In genomic region chr15:38079236-38079635, GRCh38 we compare ENCODE assay signal across 24 cellular contexts.
"Had no signal": no experiment of that assay in that cellular context is flagged by ENCODE, and none has a peak within 500 bp of the region (broad histone marks: within the 10 kb centered on the region; RNA-seq: fewer than 3 reads in every experiment).

No MANE protein-coding gene starts in this region.

- H3K36me3 ChIP-seq: adrenal gland had no signal

- ATAC-seq: activated CD8-positive, alpha-beta T cell treated with anti-CD3 and anti-CD28 coated beads, Interleukin-2, amount 10 ng/mL, durations not matched to agents 7 days and 5 days; T-helper 17 cell; WTC11 had no signal

- H3K9me3 ChIP-seq: adrenal gland had no signal

- H3K4me3 ChIP-seq: adrenal gland had no signal

- H3K27me3 ChIP-seq: adrenal gland had no signal

- DNase-seq: activated CD4-positive, alpha-beta T cell treated with anti-CD3 and anti-CD28 coated beads for 48 hours; activated CD4-positive, alpha-beta T cell treated with anti-CD3 and anti-CD28 coated beads, Interleukin-2, amount 50 U/mL, for 4 hours; activated CD4-positive, CD25-positive, alpha-beta regulatory T cell treated with anti-CD3 and anti-CD28 coated beads, Interleukin-2, amount 50 U/mL, for 72 hours; activated CD8-positive, alpha-beta memory T cell treated with anti-CD3 and anti-CD28 coated beads, Interleukin-2, amount 50 U/mL, for 48 hours; activated CD8-positive, alpha-beta T cell treated with anti-CD3 and anti-CD28 coated beads, Interleukin-2, amount 10 ng/mL, durations not matched to agents 7 days and 5 days; activated naive CD4-positive, alpha-beta T cell treated with anti-CD3 and anti-CD28 coated beads, Interleukin-2, amount 50 U/mL, for 16 hours; activated naive CD8-positive, alpha-beta T cell treated with anti-CD3 and anti-CD28 coated beads, Interleukin-2, amount 10 ng/mL, durations not matched to agents 7 days and 5 days; activated T-cell treated with anti-CD3 and anti-CD28 coated beads, Interleukin-2, amount 50 U/mL, for 1 hour; adrenal gland; anterior cingulate cortex; MV-4-11; NCI-H1092 treated with DMSO at 0.1 percent for 48 hours; NCI-H1436; NCI-H1694 treated with DMSO at 0.1 percent for 48 hours; NCI-H2029 treated with DMSO at 0.1 percent for 48 hours; NCI-H345; NCI-H510A; NCI-H526 treated with DMSO at 0.1 percent for 48 hours; NCI-H82; NK-92 treated with Interleukin-12 subunit alpha and Interleukin-12 subunit beta, amount 100 ng/mL, for 24 hours; SHP77 treated with DMSO at 0.1 percent for 48 hours; T-helper 17 cell; T-helper 9 cell had no signal

- H3K27ac ChIP-seq: adrenal gland had no signal
